Comparison of ENCODE assay signal across 8 cellular contexts in the genomic region with DNA sequence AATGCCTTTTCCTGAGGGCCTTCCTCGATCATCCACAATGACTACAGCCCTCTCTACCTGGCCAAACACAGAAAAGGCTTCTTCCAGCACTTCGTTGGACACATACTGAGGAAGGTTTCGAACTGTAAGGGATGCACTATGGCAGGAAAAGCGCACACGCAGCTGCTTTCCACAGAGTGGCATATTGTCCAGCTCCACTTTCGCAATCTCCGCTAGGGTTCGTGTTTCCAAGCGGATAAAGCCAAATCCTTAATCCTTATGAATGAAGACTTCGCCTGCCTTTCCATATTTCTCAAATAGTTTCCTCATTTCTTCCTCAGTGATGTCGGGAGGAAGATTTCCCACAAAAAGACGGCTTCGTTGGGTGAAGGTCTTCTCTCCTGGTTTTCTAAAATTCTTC. TPM values are rescaled to one million over a fixed set of nuclear protein-coding genes. Genes with fewer than 3 reads are reported as not detected.
DNase-seq lines count a peak whose midpoint lies in the region; ATAC-seq, FAIRE-seq and TF ChIP-seq lines count a peak whose summit lies in the region.
"Not testable (repeated sequence)": the region's sequence is repeated elsewhere in the genome, so short reads cannot be mapped to it uniquely, and the experiment has no call there.

No MANE protein-coding gene starts in this region.

- peak overlapping the region; percentile 34 for H3K4me3 Mint-ChIP-seq in activated T-helper 17 cell treated with anti-CD3 and anti-CD28 coated beads, Interleukin-2, amount 50 U/mL, for 72 hours
- not testable (repeated sequence) for H3K4me3 Mint-ChIP-seq in neural progenitor cell; stimulated activated effector memory CD8-positive, alpha-beta T cell treated with anti-CD3 and anti-CD28 coated beads, Interleukin-12 subunit alpha, Interleukin-12 subunit beta, amount 100 ng/mL, for 72 hours

- POLR2A ChIA-PET in A549 (lab: Yijun Ruan, JAX); Panc1 (lab: Charles Lee): not testable (repeated sequence)

- intact Hi-C loops in Panc1 (cut with micrococcal nuclease; ENCODE audit: unreplicated experiment), result not testable (repeated sequence)

- CTCF ChIA-PET in A549 (lab: Yijun Ruan, JAX), result interaction anchor here (1.5 to 7.8 kb wide), 5 partner anchors 18 to 360 kb away, joined by 5 to 160 read pairs (median 58); partner anchors contain the start of gene NQO1
- CTCF ChIA-PET in Panc1 (lab: Charles Lee), result not testable (repeated sequence)

- FAIRE-seq in A549 (lab: Jason Lieb, UNC), result not testable (repeated sequence)
- FAIRE-seq in HTR-8/SVneo (lab: Jason Lieb, UNC), result peak; percentile 28

- not testable (repeated sequence) for H3K9me3 ChIP-seq in A549; Loucy (ENCODE audit: insufficient read depth, low read depth, low read length); Panc1 (ENCODE audit: control insufficient read depth, insufficient read depth, low read depth, low read length); neural progenitor cell (ENCODE audit: low read depth)

- TF ChIP-seq CTCF in A549 (IDR thresholded peaks at IDR 0.05); Loucy (conservative IDR thresholded peaks at IDR 0.05; ENCODE audit: low read length); Panc1 (IDR thresholded peaks at IDR 0.05); neural progenitor cell (IDR thresholded peaks at IDR 0.05): not testable (repeated sequence)

- not testable (repeated sequence) for H3K36me3 ChIP-seq in Loucy (ENCODE audit: insufficient read depth, low read length); Panc1 (ENCODE audit: control insufficient read depth, insufficient read depth, low read length); neural progenitor cell

- H2AFZ ChIP-seq in Loucy (ENCODE audit: low read length) (0 out of 2 replicates have a peak overlapping the region, but pooled peaks have one; percentile 32), neural progenitor cell (replicated peaks) (peak overlapping the region; percentile 35)

- not testable (repeated sequence) for BruUV-seq in Panc1 (replicated peaks; lab: Mats Ljungman, UMichigan)

- H3K4me1 ChIP-seq in A549 (peaks cover 19% of the 10 kb centered on the region; the same call in 2 of the 3 replicates), Loucy (ENCODE audit: insufficient read depth, low read length, poor library complexity, severe bottlenecking) (peaks cover 16% of the 10 kb centered on the region)
- H3K4me1 ChIP-seq in Panc1 (ENCODE audit: control insufficient read depth, insufficient read depth, low read length); neural progenitor cell: not testable (repeated sequence)

- H3K27me3 ChIP-seq in Loucy (ENCODE audit: insufficient read depth, low read length, poor library complexity, severe bottlenecking); Panc1 (ENCODE audit: control insufficient read depth, insufficient read depth, low read length); neural progenitor cell: not testable (repeated sequence)

- H3K9ac ChIP-seq in Loucy (ENCODE audit: low read depth, low read length, poor library complexity, severe bottlenecking); neural progenitor cell: not testable (repeated sequence)

- TF ChIP-seq RAD21 in A549 (conservative IDR thresholded peaks at IDR 0.05 in 1 of 2, IDR thresholded peaks at IDR 0.05 in 1 of 2), result not testable (repeated sequence)

- H3K27ac ChIP-seq in A549; Panc1 (ENCODE audit: low read length); neural progenitor cell: not testable (repeated sequence)

- H3K4me2 ChIP-seq in A549; Loucy (ENCODE audit: low read depth, low read length, poor library complexity, severe bottlenecking); neural progenitor cell: not testable (repeated sequence)

- not testable (repeated sequence) for H3K27ac Mint-ChIP-seq in activated T-helper 17 cell treated with anti-CD3 and anti-CD28 coated beads, Interleukin-2, amount 50 U/mL, for 72 hours; neural progenitor cell
- H3K27ac Mint-ChIP-seq in stimulated activated effector memory CD8-positive, alpha-beta T cell treated with anti-CD3 and anti-CD28 coated beads, Interleukin-12 subunit alpha, Interleukin-12 subunit beta, amount 100 ng/mL, for 72 hours, result peak overlapping the region; percentile 32

- H3K9me3 Mint-ChIP-seq in activated T-helper 17 cell treated with anti-CD3 and anti-CD28 coated beads, Interleukin-2, amount 50 U/mL, for 72 hours; neural progenitor cell; stimulated activated effector memory CD8-positive, alpha-beta T cell treated with anti-CD3 and anti-CD28 coated beads, Interleukin-12 subunit alpha, Interleukin-12 subunit beta, amount 100 ng/mL, for 72 hours: not testable (repeated sequence)

- H3K4me3 ChIP-seq in A549; Loucy (ENCODE audit: low read length, poor library complexity, severe bottlenecking); neural progenitor cell: not testable (repeated sequence)
- peak overlapping the region; percentile 13 to 41; a peak in 2 of 4 replicates for H3K4me3 ChIP-seq in Panc1 (ENCODE audit: low read depth in 2 of 2, low read length in 2 of 2)

- TF ChIP-seq POLR2A in A549 (IDR thresholded peaks at IDR 0.05; ENCODE audit: low read length), result not testable (repeated sequence)

- H3F3A ChIP-seq in Loucy (ENCODE audit: low read depth), result not testable (repeated sequence)
- H3F3A ChIP-seq in neural progenitor cell (ENCODE audit: low read depth), result peaks cover 10% of the 10 kb centered on the region

- H3K4me1 Mint-ChIP-seq in activated T-helper 17 cell treated with anti-CD3 and anti-CD28 coated beads, Interleukin-2, amount 50 U/mL, for 72 hours, result peaks cover 15% of the 10 kb centered on the region
- not testable (repeated sequence) for H3K4me1 Mint-ChIP-seq in neural progenitor cell
- peaks cover 30% of the 10 kb centered on the region for H3K4me1 Mint-ChIP-seq in stimulated activated effector memory CD8-positive, alpha-beta T cell treated with anti-CD3 and anti-CD28 coated beads, Interleukin-12 subunit alpha, Interleukin-12 subunit beta, amount 100 ng/mL, for 72 hours

- not testable (repeated sequence) for H4K20me1 ChIP-seq in Loucy (ENCODE audit: insufficient read depth, low read length, poor library complexity, severe bottlenecking); neural progenitor cell (ENCODE audit: low read depth)

- not testable (repeated sequence) for ATAC-seq in A549; Panc1; activated T-helper 17 cell treated with anti-CD3 and anti-CD28 coated beads, Interleukin-2, amount 50 U/mL, for 72 hours (replicated peaks); stimulated activated effector memory CD8-positive, alpha-beta T cell treated with anti-CD3 and anti-CD28 coated beads, Interleukin-12 subunit alpha, Interleukin-12 subunit beta, amount 100 ng/mL, for 72 hours

- H3K36me3 Mint-ChIP-seq in activated T-helper 17 cell treated with anti-CD3 and anti-CD28 coated beads, Interleukin-2, amount 50 U/mL, for 72 hours (ENCODE audit: low read depth), result peaks cover 28% of the 10 kb centered on the region
- not testable (repeated sequence) for H3K36me3 Mint-ChIP-seq in neural progenitor cell
- peaks cover 44% of the 10 kb centered on the region for H3K36me3 Mint-ChIP-seq in stimulated activated effector memory CD8-positive, alpha-beta T cell treated with anti-CD3 and anti-CD28 coated beads, Interleukin-12 subunit alpha, Interleukin-12 subunit beta, amount 100 ng/mL, for 72 hours

- not testable (repeated sequence) for H3K9me2 ChIP-seq in Loucy (replicated peaks; ENCODE audit: low read depth, low read length)

- WGBS in A549 (ENCODE audit: missing lambda C conversion rate), result 83% methylated on average over 13 of the region's 13 CpGs

- not testable (repeated sequence) for H3K27me3 Mint-ChIP-seq in activated T-helper 17 cell treated with anti-CD3 and anti-CD28 coated beads, Interleukin-2, amount 50 U/mL, for 72 hours; neural progenitor cell (ENCODE audit: insufficient read depth, low read depth)

- H3K79me2 ChIP-seq in Loucy (ENCODE audit: insufficient read depth, low read length) (peaks cover 24% of the 10 kb centered on the region), neural progenitor cell (ENCODE audit: low read depth) (peaks cover 24% of the 10 kb centered on the region)

- not testable (repeated sequence) for TF ChIP-seq EP300 in A549 (IDR thresholded peaks at IDR 0.05)

- in situ Hi-C loops in Panc1 (cut with HindIII; ENCODE audit: low pct_unique_long_range_greater_than_20kb, low sequenced_read_pairs), result not testable (repeated sequence)

- not testable (repeated sequence) for DNase-seq in A549 (ENCODE audit: low read depth in 1 of 2, low spot score in 1 of 2); HTR-8/SVneo (ENCODE audit: insufficient read length, low spot score); Panc1 (ENCODE audit: low read depth, low spot score); neural progenitor cell (ENCODE audit: low spot score); stimulated activated effector memory CD8-positive, alpha-beta T cell treated with anti-CD3 and anti-CD28 coated beads, Interleukin-12 subunit alpha, Interleukin-12 subunit beta, amount 100 ng/mL, for 72 hours (ENCODE audit: low spot score in 2 of 2)
- DNase-seq in fibroblast of peridontal ligament (ENCODE audit: extremely low read depth), result peak; percentile 3

RNA-seq across cellular contexts. Expression of gene NOB1, which starts 2.6 kb away (rescaled TPM):
- polyA plus RNA-seq in A549 (2011; rRNA removed) (120 and 134 TPM in 2 replicates), A549 (2017; fragmentation: RNase III; extraction: RNeasy Plus Mini Kit Qiagen cat#74134 plus additional on column Dnase treatment) (111 to 123 TPM (median 116 TPM) in 3 replicates)
- polyA plus RNA-seq in A549 (2012; cell fraction: cytosol; rRNA removed), result 164 and 165 TPM in 2 replicates
- polyA plus RNA-seq in A549 (2012; cell fraction: nucleus; rRNA removed), result 135 and 142 TPM in 2 replicates
- 93.6 and 122 TPM in 2 replicates for polyA minus RNA-seq in A549 (2011; rRNA and poly(A)+ RNA removed)
- total RNA-seq in Panc1 (2021; ENCODE audit: unreplicated experiment) (48.3 TPM), neural progenitor cell (ENCODE audit: low replicate concordance) (30.3 and 47.4 TPM in 2 replicates)
- polyA plus RNA-seq in Panc1 (2012; ENCODE audit: insufficient read length), result 58.5 TPM
- total RNA-seq in activated T-helper 17 cell treated with anti-CD3 and anti-CD28 coated beads, Interleukin-2, amount 50 U/mL, for 72 hours, result 10 to 100 TPM; 92.0 to 95.9 TPM

RNA-seq across cellular contexts. Expression of gene WWP2, which starts 4.8 kb away (rescaled TPM):
- polyA plus RNA-seq in A549 (2011; rRNA removed) (15.5 and 16.1 TPM in 2 replicates), A549 (2017; fragmentation: RNase III; extraction: RNeasy Plus Mini Kit Qiagen cat#74134 plus additional on column Dnase treatment) (16.2 to 17.6 TPM (median 16.9 TPM) in 3 replicates)
- 12.5 and 15.3 TPM in 2 replicates for polyA plus RNA-seq in A549 (2012; cell fraction: cytosol; rRNA removed)
- polyA plus RNA-seq in A549 (2012; cell fraction: nucleus; rRNA removed), result 35.6 and 38.2 TPM in 2 replicates
- polyA minus RNA-seq in A549 (2011; rRNA and poly(A)+ RNA removed), result 18.9 and 27.5 TPM in 2 replicates
- total RNA-seq in Panc1 (2021; ENCODE audit: unreplicated experiment) (22.8 TPM), neural progenitor cell (ENCODE audit: low replicate concordance) (24.5 and 26.8 TPM in 2 replicates)
- 14.1 TPM for polyA plus RNA-seq in Panc1 (2012; ENCODE audit: insufficient read length)
- total RNA-seq in activated T-helper 17 cell treated with anti-CD3 and anti-CD28 coated beads, Interleukin-2, amount 50 U/mL, for 72 hours, result 10 to 100 TPM; 55.1 to 55.7 TPM

RNA-seq across cellular contexts. Expression of gene NQO1, which starts 31.0 kb away (rescaled TPM):
- polyA plus RNA-seq in A549 (2011; rRNA removed) (1,834 and 2,226 TPM in 2 replicates), A549 (2017; fragmentation: RNase III; extraction: RNeasy Plus Mini Kit Qiagen cat#74134 plus additional on column Dnase treatment) (2,775 to 2,908 TPM (median 2,777 TPM) in 3 replicates)
- polyA plus RNA-seq in A549 (2012; cell fraction: cytosol; rRNA removed), result 1,879 and 2,170 TPM in 2 replicates
- 1,128 and 1,581 TPM in 2 replicates for polyA plus RNA-seq in A549 (2012; cell fraction: nucleus; rRNA removed)
- polyA minus RNA-seq in A549 (2011; rRNA and poly(A)+ RNA removed), result 822 and 1,005 TPM in 2 replicates
- total RNA-seq in Panc1 (2021; ENCODE audit: unreplicated experiment) (147 TPM), neural progenitor cell (ENCODE audit: low replicate concordance) (11.4 and 18.1 TPM in 2 replicates)
- polyA plus RNA-seq in Panc1 (2012; ENCODE audit: insufficient read length), result 203 TPM
- total RNA-seq in activated T-helper 17 cell treated with anti-CD3 and anti-CD28 coated beads, Interleukin-2, amount 50 U/mL, for 72 hours, result 10 to 100 TPM; 14.2 to 22.3 TPM
